ENCODE assay signal across 2 cellular contexts in genomic region chr3:46873521-46873920, GRCh38.
TF ChIP-seq lines count a peak whose summit lies in the region.

No MANE protein-coding gene starts in this region.

TF ChIP-seq in liver, 16 proteins besides CTCF, POLR2A, EP300 and RAD21:
- no peak for TF ChIP-seq FOXA1 (IDR thresholded peaks at IDR 0.05)
- TF ChIP-seq ATF3 (IDR thresholded peaks at IDR 0.05): no peak
- no peak for TF ChIP-seq EGR1 (IDR thresholded peaks at IDR 0.05; ENCODE audit: low read depth in 2 of 2)
- TF ChIP-seq FOXA2 (IDR thresholded peaks at IDR 0.05): no peak
- no peak for TF ChIP-seq HNF4G (IDR thresholded peaks at IDR 0.05)
- peak; percentile 51 for TF ChIP-seq SP1 (IDR thresholded peaks at IDR 0.05)
- no peak for TF ChIP-seq REST (IDR thresholded peaks at IDR 0.05)
- peak; percentile 94 for TF ChIP-seq NR2F2 (IDR thresholded peaks at IDR 0.05)
- TF ChIP-seq JUND (IDR thresholded peaks at IDR 0.05): no peak
- TF ChIP-seq RXRA (IDR thresholded peaks at IDR 0.05): peak; percentile 60 to 70
- no peak for TF ChIP-seq MAX (IDR thresholded peaks at IDR 0.05)
- TF ChIP-seq TAF1 (conservative IDR thresholded peaks at IDR 0.05): no peak
- TF ChIP-seq HNF4A (conservative IDR thresholded peaks at IDR 0.05): no peak
- no peak for TF ChIP-seq YY1 (IDR thresholded peaks at IDR 0.05)

TF ChIP-seq in HepG2, 621 proteins besides CTCF, POLR2A, EP300 and RAD21:
- TF ChIP-seq ZBTB42 (CRISPR knock-in tag; IDR thresholded peaks at IDR 0.05) (no peak), FOXM1 (CRISPR knock-in tag; IDR thresholded peaks at IDR 0.05) (no peak), GATAD1 (CRISPR knock-in tag; IDR thresholded peaks at IDR 0.05) (no peak), ZNF619 (CRISPR knock-in tag; IDR thresholded peaks at IDR 0.05) (no peak), ZBTB43 (CRISPR knock-in tag; conservative IDR thresholded peaks at IDR 0.05) (no peak), NAIF1 (CRISPR knock-in tag; IDR thresholded peaks at IDR 0.05; ENCODE audit: borderline replicate concordance) (no peak), IKZF4 (CRISPR knock-in tag; IDR thresholded peaks at IDR 0.05; ENCODE audit: borderline replicate concordance, low read depth, not compliant biosample characterization) (no peak), FOXO4 (CRISPR knock-in tag; conservative IDR thresholded peaks at IDR 0.05) (no peak), RXRA (CRISPR knock-in tag; IDR thresholded peaks at IDR 0.05) (no peak), ZNF629 (CRISPR knock-in tag; conservative IDR thresholded peaks at IDR 0.05) (no peak), ATF5 (CRISPR knock-in tag; IDR thresholded peaks at IDR 0.05; ENCODE audit: low read depth) (no peak), ETS1 (CRISPR knock-in tag; IDR thresholded peaks at IDR 0.05) (no peak), NR1H2 (CRISPR knock-in tag; IDR thresholded peaks at IDR 0.05; ENCODE audit: borderline replicate concordance, low read depth) (no peak), KLF13 (CRISPR knock-in tag; IDR thresholded peaks at IDR 0.05) (no peak)
